Comparison of ENCODE assay signal across 8 cellular contexts in the genomic region with DNA sequence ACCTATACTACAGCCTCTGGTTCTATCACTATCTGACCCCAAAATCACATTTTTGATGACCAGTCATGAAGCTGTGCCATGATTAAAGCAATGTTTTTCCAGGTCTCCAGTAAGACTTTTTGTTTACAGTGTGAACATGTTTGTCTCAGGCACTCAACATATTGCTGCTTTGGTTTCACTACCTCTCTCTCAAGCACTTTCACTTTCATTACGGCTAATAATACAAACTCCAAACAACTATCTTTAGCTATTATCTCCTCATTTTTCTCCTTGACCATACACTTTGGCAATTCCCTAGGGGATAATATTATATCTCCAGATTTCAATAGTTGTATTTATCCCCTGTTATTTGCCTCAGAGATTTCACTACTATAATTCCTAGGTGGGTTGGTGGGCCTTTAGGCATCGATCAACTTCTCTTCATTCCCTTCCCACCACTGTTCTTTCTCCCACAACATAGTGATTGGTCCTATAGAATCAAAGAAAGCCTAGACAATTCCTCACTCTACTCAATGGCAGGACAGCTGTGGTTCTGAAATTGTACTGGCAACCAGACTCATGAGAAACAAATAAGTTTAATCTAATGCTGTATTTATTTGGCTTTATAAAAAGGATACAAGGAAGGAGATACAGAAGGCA.
DNase-seq lines count a peak whose midpoint lies in the region; ATAC-seq and TF ChIP-seq lines count a peak whose summit lies in the region.

No MANE protein-coding gene starts in this region.

- no peaks in the 10 kb centered on the region for H3K36me3 Mint-ChIP-seq in dendritic cell treated with granulocyte-macrophage colony-stimulating factor and Interleukin-4, amounts not matched to agents 40 ng/mL and 50 ng/mL, for 4 days (ENCODE audit: low read depth)

- H3K4me1 ChIP-seq in colonic mucosa: no peaks in the 10 kb centered on the region

- intact Hi-C loops in dendritic cell treated with granulocyte-macrophage colony-stimulating factor and Interleukin-4, amounts not matched to agents 40 ng/mL and 50 ng/mL, for 4 days (cut with micrococcal nuclease): no loop called here
- intact Hi-C loops in colonic mucosa (cut with DNase I): no loop called here

- H3K9me3 Mint-ChIP-seq in dendritic cell treated with granulocyte-macrophage colony-stimulating factor and Interleukin-4, amounts not matched to agents 40 ng/mL and 50 ng/mL, for 4 days: no peaks in the 10 kb centered on the region

- H3K4me1 Mint-ChIP-seq in dendritic cell treated with granulocyte-macrophage colony-stimulating factor and Interleukin-4, amounts not matched to agents 40 ng/mL and 50 ng/mL, for 4 days (ENCODE audit: low read depth): no peaks in the 10 kb centered on the region

- no peaks in the 10 kb centered on the region for H3K36me3 ChIP-seq in colonic mucosa

- H3K9ac ChIP-seq in colonic mucosa (ENCODE audit: low read depth in 2 of 2, low read length in 2 of 2): no peak overlapping the region

- DNase-seq in GM12865 (ENCODE audit: low read depth) (peak; percentile 54), colonic mucosa (no peak), superior temporal gyrus (ENCODE audit: extremely low spot score) (no peak), SHP77 treated with DMSO at 0.1 percent for 48 hours (lab: John Stamatoyannopoulos, UW) (no peak)
- no peak for DNase-seq in activated CD4-positive, alpha-beta T cell treated with anti-CD3 and anti-CD28 coated beads for 4 hours

- H3K4me3 ChIP-seq in GM12865 (ENCODE audit: low read depth, low read length) (peak overlapping the region; percentile 15; the same call in 1 of the 2 replicates), colonic mucosa (no peak overlapping the region)

- TF ChIP-seq CTCF in GM12865 (IDR thresholded peaks at IDR 0.05; ENCODE audit: insufficient read depth, low read depth, low read length, missing control alignments) (no peak), colonic mucosa (IDR thresholded peaks at IDR 0.05) (no peak)

- H3K27ac ChIP-seq in colonic mucosa: no peak overlapping the region

- H3K27me3 ChIP-seq in colonic mucosa: no peaks in the 10 kb centered on the region

- no peak overlapping the region for H3K27ac Mint-ChIP-seq in dendritic cell treated with granulocyte-macrophage colony-stimulating factor and Interleukin-4, amounts not matched to agents 40 ng/mL and 50 ng/mL, for 4 days

- H3K9me3 ChIP-seq in colonic mucosa: no peaks in the 10 kb centered on the region

- H3K4me3 Mint-ChIP-seq in dendritic cell treated with granulocyte-macrophage colony-stimulating factor and Interleukin-4, amounts not matched to agents 40 ng/mL and 50 ng/mL, for 4 days: peak overlapping the region; percentile 47

- no peaks in the 10 kb centered on the region for H3K27me3 Mint-ChIP-seq in dendritic cell treated with granulocyte-macrophage colony-stimulating factor and Interleukin-4, amounts not matched to agents 40 ng/mL and 50 ng/mL, for 4 days

- ATAC-seq in GM21381 (IDR thresholded peaks at IDR 0.05; ENCODE audit: unreplicated experiment) (peak; percentile 78), HG03565 (IDR thresholded peaks at IDR 0.05; ENCODE audit: unreplicated experiment) (peak; percentile 86)
